ENCODE assay signal across 26 cellular contexts in the genomic region with DNA sequence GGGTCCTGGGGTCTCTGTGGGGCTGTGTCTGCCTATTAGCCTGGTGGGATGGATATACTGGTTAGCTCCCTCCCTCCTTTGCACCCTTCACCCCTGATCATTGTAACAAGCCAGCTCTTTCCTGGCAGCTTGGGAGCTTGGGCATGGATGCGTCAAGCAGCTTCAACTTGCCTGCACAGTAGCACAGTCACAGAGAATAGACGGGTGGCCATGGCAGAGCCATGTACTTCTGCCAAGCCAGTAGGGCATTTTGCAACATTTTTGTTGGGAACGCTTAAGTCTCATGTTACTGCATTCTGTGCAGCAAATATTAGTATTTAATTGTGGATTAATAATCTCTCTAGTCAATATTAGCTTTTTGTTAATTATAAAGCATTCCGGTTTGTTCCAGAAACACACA.
DNase-seq lines count a peak whose midpoint lies in the region; ATAC-seq and TF ChIP-seq lines count a peak whose summit lies in the region.
"Had no signal": no experiment of that assay in that cellular context is flagged by ENCODE, and none has a peak within 500 bp of the region (broad histone marks: within the 10 kb centered on the region; RNA-seq: fewer than 3 reads in every experiment).

No MANE protein-coding gene starts in this region.

- H3K79me2 ChIP-seq in PC-9 (ENCODE audit: low read depth) (peaks cover 28% of the 10 kb centered on the region; the same call in 1 of the 2 replicates), smooth muscle cell (ENCODE audit: low read depth) (peaks cover 97% of the 10 kb centered on the region)

- H3K36me3 ChIP-seq in PC-9 (ENCODE audit: low read depth) (no peaks in the 10 kb centered on the region), smooth muscle cell (ENCODE audit: low read depth) (no peaks in the 10 kb centered on the region), lower lobe of right lung (no peaks in the 10 kb centered on the region)
- H3K36me3 ChIP-seq: breast epithelium, neutrophil, prostate gland, transverse colon had no signal

- no peak for DNase-seq in PC-9
- no peak for DNase-seq in left lobe of liver (ENCODE audit: low spot score)
- DNase-seq in smooth muscle cell (lab: John Stamatoyannopoulos, UW; ENCODE audit: unreplicated experiment): no peak
- no peak for DNase-seq in NCI-H345 treated with DMSO at 0.1 percent for 48 hours (lab: John Stamatoyannopoulos, UW; ENCODE audit: unreplicated experiment)
- no peak for DNase-seq in activated naive CD4-positive, alpha-beta T cell treated with anti-CD3 and anti-CD28 coated beads, Interleukin-2, amount 50 U/mL, for 72 hours (ENCODE audit: low spot score in 2 of 2)
- DNase-seq in lower lobe of right lung: no peak
- DNase-seq: activated CD4-positive, alpha-beta T cell treated with anti-CD3 and anti-CD28 coated beads, Interleukin-2, amount 10 ng/mL, durations not matched to agents 7 days and 5 days; activated naive CD4-positive, alpha-beta T cell treated with anti-CD3 and anti-CD28 coated beads for 36 hours; DND-41; NCI-H1417 treated with DMSO at 0.1 percent for 48 hours; NCI-H2107; NCI-H446 treated with DMSO at 0.1 percent for 48 hours; stimulated activated CD8-positive, alpha-beta memory T cell treated with anti-CD3 and anti-CD28 coated beads, Interleukin-4, amount 100 ng/mL, for 48 hours; stimulated activated naive CD8-positive, alpha-beta T cell treated with anti-CD3 and anti-CD28 coated beads, Interleukin-15, amount 100 ng/mL, for 72 hours; SW 1271; T1000; transverse colon had no signal

- no peaks in the 10 kb centered on the region for H3K27me3 ChIP-seq in PC-9 (ENCODE audit: insufficient read depth, low read depth)
- no peaks in the 10 kb centered on the region for H3K27me3 ChIP-seq in smooth muscle cell (ENCODE audit: low read depth)
- no peaks in the 10 kb centered on the region for H3K27me3 ChIP-seq in lower lobe of right lung (ENCODE audit: low read depth)
- H3K27me3 ChIP-seq: breast epithelium, MG63, transverse colon had no signal

- ATAC-seq in left lobe of liver: peak; percentile 68
- no peak for ATAC-seq in activated naive CD4-positive, alpha-beta T cell treated with anti-CD3 and anti-CD28 coated beads, Interleukin-2, amount 50 U/mL, for 72 hours
- no peak for ATAC-seq in lower lobe of right lung
- no peak for ATAC-seq in HG03565 (IDR thresholded peaks at IDR 0.05; ENCODE audit: unreplicated experiment)
- ATAC-seq: K562; stimulated activated naive CD8-positive, alpha-beta T cell treated with anti-CD3 and anti-CD28 coated beads, Interleukin-15, amount 100 ng/mL, for 72 hours; WTC11 had no signal

- H3K36me3 Mint-ChIP-seq in activated naive CD4-positive, alpha-beta T cell treated with anti-CD3 and anti-CD28 coated beads, Interleukin-2, amount 50 U/mL, for 72 hours: no peaks in the 10 kb centered on the region
- H3K36me3 Mint-ChIP-seq: WTC11 had no signal

- H3F3A ChIP-seq in PC-9 (ENCODE audit: insufficient read depth, low read depth) (peaks cover 58% of the 10 kb centered on the region), smooth muscle cell (ENCODE audit: low read depth) (peaks cover 59% of the 10 kb centered on the region)

- H3K4me2 ChIP-seq in PC-9 (peak overlapping the region; percentile 66), smooth muscle cell (no peak overlapping the region)

- no peak overlapping the region for H3K9ac ChIP-seq in smooth muscle cell (ENCODE audit: low read depth)

- no peak overlapping the region for H3K27ac Mint-ChIP-seq in activated naive CD4-positive, alpha-beta T cell treated with anti-CD3 and anti-CD28 coated beads, Interleukin-2, amount 50 U/mL, for 72 hours
- H3K27ac Mint-ChIP-seq: activated CD4-positive, alpha-beta T cell treated with anti-CD3 and anti-CD28 coated beads, Interleukin-2, amount 10 ng/mL, durations not matched to agents 7 days and 5 days; activated naive CD4-positive, alpha-beta T cell treated with anti-CD3 and anti-CD28 coated beads for 36 hours; stimulated activated naive CD8-positive, alpha-beta T cell treated with anti-CD3 and anti-CD28 coated beads, Interleukin-15, amount 100 ng/mL, for 72 hours; WTC11 had no signal

- H3K9me3 Mint-ChIP-seq in activated naive CD4-positive, alpha-beta T cell treated with anti-CD3 and anti-CD28 coated beads, Interleukin-2, amount 50 U/mL, for 72 hours: no peaks in the 10 kb centered on the region
- H3K9me3 Mint-ChIP-seq: activated CD4-positive, alpha-beta T cell treated with anti-CD3 and anti-CD28 coated beads, Interleukin-2, amount 10 ng/mL, durations not matched to agents 7 days and 5 days; activated naive CD4-positive, alpha-beta T cell treated with anti-CD3 and anti-CD28 coated beads for 36 hours; stimulated activated naive CD8-positive, alpha-beta T cell treated with anti-CD3 and anti-CD28 coated beads, Interleukin-15, amount 100 ng/mL, for 72 hours; WTC11 had no signal

- WGBS in smooth muscle cell (ENCODE audit: low lambda C conversion rate): 94% methylated on average over 4 of the region's 4 CpGs

- intact Hi-C loops in PC-9 (cut with micrococcal nuclease; ENCODE audit: unreplicated experiment): loop anchor here (2.0 to 5.0 kb wide), 2 partner anchors 19 to 260 kb away; a partner anchor contains a TSS
- intact Hi-C loops in lower lobe of right lung (cut with DNase I): no loop called here

- TF ChIP-seq CTCF in C4-2B (conservative IDR thresholded peaks at IDR 0.05): no peak
- TF ChIP-seq CTCF in PC-9 (conservative IDR thresholded peaks at IDR 0.05): no peak
- no peak for TF ChIP-seq CTCF in smooth muscle cell (IDR thresholded peaks at IDR 0.05; ENCODE audit: borderline replicate concordance, insufficient read depth, poor library complexity, severe bottlenecking)
- no peak for TF ChIP-seq CTCF in lower lobe of right lung (IDR thresholded peaks at IDR 0.05)

- no TSS peak for BruUV-seq in PC-9 (replicated peaks; lab: Mats Ljungman, UMichigan)

- H3K4me1 ChIP-seq in PC-9 (replicated peaks; ENCODE audit: insufficient read depth) (peaks cover 79% of the 10 kb centered on the region), smooth muscle cell (ENCODE audit: low read depth) (peaks cover 42% of the 10 kb centered on the region), lower lobe of right lung (peaks cover 87% of the 10 kb centered on the region)

- H3K4me3 ChIP-seq in PC-9: no peak overlapping the region
- H3K4me3 ChIP-seq in smooth muscle cell: no peak overlapping the region
- no peak overlapping the region for H3K4me3 ChIP-seq in lower lobe of right lung
- H3K4me3 ChIP-seq: breast epithelium, K562, MG63, prostate gland, transverse colon had no signal

- H4K20me1 ChIP-seq in PC-9 (ENCODE audit: insufficient read depth) (no peaks in the 10 kb centered on the region), smooth muscle cell (ENCODE audit: low read depth) (peaks cover 100% of the 10 kb centered on the region)

- POLR2A ChIA-PET in PC-9 (lab: Charles Lee; ENCODE audit: unreplicated experiment): no interaction called here

- H3K27ac ChIP-seq in C4-2B: peak overlapping the region; percentile 74
- peak overlapping the region; percentile 65 for H3K27ac ChIP-seq in PC-9
- H3K27ac ChIP-seq in smooth muscle cell (ENCODE audit: low read depth): peak overlapping the region; percentile 49
- no peak overlapping the region for H3K27ac ChIP-seq in lower lobe of right lung
- H3K27ac ChIP-seq: epithelial cell of prostate, neutrophil, prostate gland had no signal

- H3K9me2 ChIP-seq in PC-9 (ENCODE audit: insufficient read depth): no peaks in the 10 kb centered on the region

- H3K9me3 ChIP-seq in PC-9 (ENCODE audit: insufficient read depth, low read depth): no peaks in the 10 kb centered on the region
- H3K9me3 ChIP-seq in smooth muscle cell (replicated peaks; ENCODE audit: low read depth): no peaks in the 10 kb centered on the region
- H3K9me3 ChIP-seq in lower lobe of right lung: no peaks in the 10 kb centered on the region
- H3K9me3 ChIP-seq: breast epithelium, MG63, neutrophil, prostate gland, transverse colon had no signal

- no peak overlapping the region for H2AFZ ChIP-seq in PC-9
- no peak overlapping the region for H2AFZ ChIP-seq in smooth muscle cell (ENCODE audit: low read depth)

- CTCF ChIA-PET in PC-9 (lab: Charles Lee): interaction anchor here (0.7 kb wide), 1 partner anchor 23 kb away, joined by 11 read pairs; no protein-coding TSS in a partner anchor
